27 cellular contexts compared by ENCODE assay signal in the genomic region with DNA sequence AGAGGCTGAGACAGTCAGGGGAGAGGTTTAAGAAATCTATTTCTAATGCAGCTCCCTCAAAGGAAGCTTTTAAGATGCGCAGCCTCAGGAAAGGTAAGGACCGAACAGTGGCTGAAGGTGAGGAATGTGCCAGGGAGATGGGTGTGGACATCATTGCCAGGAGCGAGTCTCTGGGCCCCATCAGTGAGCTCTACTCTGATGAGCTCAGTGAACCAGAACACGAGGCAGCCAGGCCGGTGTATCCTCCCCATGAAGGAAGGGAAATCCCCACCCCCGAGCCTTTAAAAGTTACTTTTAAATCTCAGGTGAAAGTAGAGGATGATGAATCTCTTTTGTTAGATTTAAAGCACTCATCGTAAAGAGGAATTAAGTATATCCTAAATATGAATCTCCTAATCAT. TPM values are rescaled to one million over a fixed set of nuclear protein-coding genes. Genes with fewer than 3 reads are reported as not detected.
A peak's percentile ranks its signal among the peaks of the same experiment; 100 is the strongest.
DNase-seq lines count a peak whose midpoint lies in the region; ATAC-seq, FAIRE-seq and TF ChIP-seq lines count a peak whose summit lies in the region.
"Had no signal": no experiment of that assay in that cellular context is flagged by ENCODE, and none has a peak within 500 bp of the region (broad histone marks: within the 10 kb centered on the region; RNA-seq: fewer than 3 reads in every experiment).

No MANE protein-coding gene starts in this region.

- H3K36me3 Mint-ChIP-seq in GM23338 (ENCODE audit: low read depth): peaks cover 11% of the 10 kb centered on the region; the same call in 2 of the 3 replicates
- H3K36me3 Mint-ChIP-seq: CD14-positive monocyte; CD8-positive, alpha-beta memory T cell had no signal

- H2AFZ ChIP-seq in parathyroid adenoma (peak overlapping the region; percentile 42), GM23338 (no peak overlapping the region)

- H3K27me3 Mint-ChIP-seq in GM23338 (ENCODE audit: insufficient read depth, low read depth, poor library complexity): peaks cover 4% of the 10 kb centered on the region

- no peak overlapping the region for H3K4me2 ChIP-seq in parathyroid adenoma (ENCODE audit: low read length)
- H3K4me2 ChIP-seq in GM23338: no peak overlapping the region

- FAIRE-seq in GM12891 (lab: Jason Lieb, UNC): no peak
- FAIRE-seq in RCC 7860 (lab: Jason Lieb, UNC): peak; percentile 74
- FAIRE-seq: HTR-8/SVneo had no signal

- H3K4me3 ChIP-seq in parathyroid adenoma (ENCODE audit: low read depth, low read length): no peak overlapping the region
- H3K4me3 ChIP-seq in GM23338: no peak overlapping the region

- in situ Hi-C loops in GM13977 (cut with MboI; ENCODE audit: low pct_unique_long_range_greater_than_20kb, low sequenced_read_pairs, unreplicated experiment): loop anchor here (25.0 kb wide), 2 partner anchors 249 to 1424 kb away; no protein-coding TSS in a partner anchor

- no peak overlapping the region for H3K4me3 Mint-ChIP-seq in GM23338
- H3K4me3 Mint-ChIP-seq: CD14-positive monocyte; CD8-positive, alpha-beta memory T cell had no signal

- no peaks in the 10 kb centered on the region for H3K9me3 Mint-ChIP-seq in GM23338
- H3K9me3 Mint-ChIP-seq: CD14-positive monocyte; CD8-positive, alpha-beta memory T cell had no signal

- no peaks in the 10 kb centered on the region for H3F3A ChIP-seq in GM23338 (replicated peaks; ENCODE audit: low read depth)

- no peak for TF ChIP-seq POLR2A in GM12891 (IDR thresholded peaks at IDR 0.05; ENCODE audit: low read depth, low read length)

- H3K4me1 Mint-ChIP-seq in GM23338: no peaks in the 10 kb centered on the region
- H3K4me1 Mint-ChIP-seq: CD14-positive monocyte; CD8-positive, alpha-beta memory T cell had no signal

- H3K27ac Mint-ChIP-seq in GM23338: no peak overlapping the region
- H3K27ac Mint-ChIP-seq: CD14-positive monocyte; CD8-positive, alpha-beta memory T cell had no signal

- no peaks in the 10 kb centered on the region for H3K9me2 ChIP-seq in GM23338 (ENCODE audit: insufficient read depth)

- peak; percentile 78 for ATAC-seq in GM19351 (IDR thresholded peaks at IDR 0.05; ENCODE audit: unreplicated experiment)
- no peak for ATAC-seq in GM23338
- no peak for ATAC-seq in GM19328 (IDR thresholded peaks at IDR 0.05; ENCODE audit: unreplicated experiment)
- ATAC-seq: PC-3, Right ventricle myocardium inferior had no signal

- H3K36me3 ChIP-seq in parathyroid adenoma (ENCODE audit: control insufficient read depth, insufficient read depth, low read length) (no peaks in the 10 kb centered on the region), GM23338 (ENCODE audit: insufficient read depth) (peaks cover 8% of the 10 kb centered on the region; the same call in 1 of the 2 replicates)
- H3K36me3 ChIP-seq: BE2C had no signal

- TF ChIP-seq CTCF in parathyroid adenoma (IDR thresholded peaks at IDR 0.05) (no peak), GM23338 (conservative IDR thresholded peaks at IDR 0.05; ENCODE audit: low read depth in 2 of 2) (no peak), GM13977 (IDR thresholded peaks at IDR 0.05; ENCODE audit: extremely low read depth, insufficient read depth, missing control alignments) (no peak)

- no peaks in the 10 kb centered on the region for H3K79me2 ChIP-seq in parathyroid adenoma
- no peaks in the 10 kb centered on the region for H3K79me2 ChIP-seq in GM23338 (replicated peaks; ENCODE audit: insufficient read depth)

- H3K4me1 ChIP-seq in parathyroid adenoma: peaks cover 5% of the 10 kb centered on the region
- no peaks in the 10 kb centered on the region for H3K4me1 ChIP-seq in GM23338 (ENCODE audit: insufficient read depth)
- H3K4me1 ChIP-seq: BE2C had no signal

- DNase-seq in GM12891 (ENCODE audit: insufficient read length, low spot score) (no peak), RCC 7860 (ENCODE audit: low spot score) (peak; percentile 26), GM23338 (ENCODE audit: low spot score) (no peak), GM13977 (ENCODE audit: low spot score) (no peak), SIG-M5 treated with dmso at 0.1 percent for 504 hours (lab: John Stamatoyannopoulos, UW; ENCODE audit: unreplicated experiment) (no peak)
- DNase-seq: 8988T; ACHN; BE2C; CD8-positive, alpha-beta memory T cell; DMS153; DND-41; KBM-7; MV-4-11; NCI-H1105; NCI-H1436 treated with DMSO at 0.1 percent for 48 hours; NCI-H1930; NCI-H2107; NCI-H524; NCI-H748 treated with DMSO at 0.1 percent for 48 hours; PC-3; T-helper 1 cell had no signal

- H3K9ac ChIP-seq in parathyroid adenoma: no peak overlapping the region

- no peak overlapping the region for H3K27ac ChIP-seq in parathyroid adenoma
- no peak overlapping the region for H3K27ac ChIP-seq in GM23338 (ENCODE audit: low read depth)

- H3K9me3 ChIP-seq in parathyroid adenoma (ENCODE audit: control insufficient read depth, low read length): no peaks in the 10 kb centered on the region
- H3K9me3 ChIP-seq: BE2C had no signal

- H3K27me3 ChIP-seq in parathyroid adenoma (ENCODE audit: control insufficient read depth, insufficient read depth, low read length) (no peaks in the 10 kb centered on the region), GM23338 (ENCODE audit: insufficient read depth) (no peaks in the 10 kb centered on the region)
- H3K27me3 ChIP-seq: BE2C had no signal

- H4K20me1 ChIP-seq in GM23338 (replicated peaks; ENCODE audit: insufficient read depth): no peaks in the 10 kb centered on the region

TF ChIP-seq in GM12891, 5 proteins besides CTCF, POLR2A, EP300 and RAD21:
- TF ChIP-seq POU2F2 (IDR thresholded peaks at IDR 0.05; ENCODE audit: low read depth, low read length): no peak
- peak; percentile 30 for TF ChIP-seq PAX5 (IDR thresholded peaks at IDR 0.05; ENCODE audit: insufficient read depth, low read length, severe bottlenecking)
TF ChIP-seq in GM12891: peak in this region for 1.

TF ChIP-seq in GM23338, 12 proteins besides CTCF, POLR2A, EP300 and RAD21:
- no peak for TF ChIP-seq ETS1 (IDR thresholded peaks at IDR 0.05)

RNA-seq across cellular contexts. Expression of gene CAVIN4, which starts 8.2 kb away (rescaled TPM):
- polyA plus RNA-seq in GM12891 (2012; ENCODE audit: low read depth, missing spikeins): not detected
- 6.0 and 7.9 TPM in 2 replicates for total RNA-seq in GM23338 (2014; rRNA removed; shearing (Covaris generic))
- 2.1 and 3.0 TPM in 2 replicates for polyA plus RNA-seq in GM23338 (2016; fragmentation: Nextera tagmentation; extraction: Ambion mirVana)
- polyA plus RNA-seq: CD14-positive monocyte; CD8-positive, alpha-beta memory T cell had no signal
